In the genomic region with DNA sequence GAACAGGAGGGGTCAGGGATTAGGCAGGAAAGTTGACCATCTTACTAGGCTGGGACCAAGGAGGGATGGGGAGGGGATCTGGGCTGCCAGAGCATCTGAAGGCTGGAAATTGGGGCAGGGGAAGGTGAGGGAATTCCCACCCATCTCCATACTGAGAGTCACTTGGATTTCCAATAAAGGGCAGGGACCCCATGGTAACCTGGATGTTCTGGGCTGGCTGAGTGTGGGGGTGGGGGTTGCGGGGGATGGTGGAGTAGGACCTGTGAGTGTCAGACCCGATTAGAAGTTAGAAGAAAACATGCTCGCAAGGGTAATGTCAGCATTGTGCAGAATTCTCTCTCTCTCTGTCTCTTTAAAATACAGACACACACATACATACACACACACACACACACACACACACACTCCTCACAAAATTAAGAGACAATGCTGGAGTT, we compare ENCODE assay signal across 14 cellular contexts. TPM values are rescaled to one million over a fixed set of nuclear protein-coding genes. Genes with fewer than 3 reads are reported as not detected.
DNase-seq lines count a peak whose midpoint lies in the region; ATAC-seq and TF ChIP-seq lines count a peak whose summit lies in the region.
"Had no signal": no experiment of that assay in that cellular context is flagged by ENCODE, and none has a peak within 500 bp of the region (broad histone marks: within the 10 kb centered on the region; RNA-seq: fewer than 3 reads in every experiment).

No MANE protein-coding gene starts in this region.

- CTCF ChIA-PET in WTC11 (lab: Charles Lee), result interaction anchor here (0.8 kb wide), 1 partner anchor 25 kb away, joined by 3 read pairs; no protein-coding TSS in a partner anchor

- POLR2A ChIA-PET in WTC11 (lab: Charles Lee), result no interaction called here

- peaks cover 27% of the 10 kb centered on the region for H3K4me1 Mint-ChIP-seq in activated T-cell treated with anti-CD3 and anti-CD28 coated beads, Interleukin-2, amount 50 U/mL, for 72 hours (ENCODE audit: low read depth)
- H3K4me1 Mint-ChIP-seq in WTC11, result peaks cover 19% of the 10 kb centered on the region
- peaks cover 13% of the 10 kb centered on the region for H3K4me1 Mint-ChIP-seq in type B pancreatic cell (ENCODE audit: unreplicated experiment)

- H3K9me3 Mint-ChIP-seq in activated T-cell treated with anti-CD3 and anti-CD28 coated beads, Interleukin-2, amount 50 U/mL, for 72 hours, result no peaks in the 10 kb centered on the region
- H3K9me3 Mint-ChIP-seq in WTC11 (no peaks in the 10 kb centered on the region), type B pancreatic cell (no peaks in the 10 kb centered on the region)
- H3K9me3 Mint-ChIP-seq: CD4-positive, CD25-positive, alpha-beta regulatory T cell; nephron progenitor cell had no signal

- no peak for ATAC-seq in activated T-cell treated with anti-CD3 and anti-CD28 coated beads, Interleukin-2, amount 50 U/mL, for 72 hours (replicated peaks in 1 of 2)
- ATAC-seq in WTC11, result peak; percentile 53
- ATAC-seq: body of pancreas had no signal

- TF ChIP-seq CTCF in WTC11 (IDR thresholded peaks at IDR 0.05) (no peak), type B pancreatic cell (conservative IDR thresholded peaks at IDR 0.05) (no peak)

- peak overlapping the region; percentile 55 for H3K27ac Mint-ChIP-seq in activated T-cell treated with anti-CD3 and anti-CD28 coated beads, Interleukin-2, amount 50 U/mL, for 72 hours
- H3K27ac Mint-ChIP-seq in WTC11 (no peak overlapping the region), type B pancreatic cell (peak overlapping the region; percentile 82)
- H3K27ac Mint-ChIP-seq: CD4-positive, CD25-positive, alpha-beta regulatory T cell; nephron progenitor cell had no signal

- H3K27me3 Mint-ChIP-seq in activated T-cell treated with anti-CD3 and anti-CD28 coated beads, Interleukin-2, amount 50 U/mL, for 72 hours (ENCODE audit: low read depth), result no peaks in the 10 kb centered on the region
- H3K27me3 Mint-ChIP-seq in WTC11 (ENCODE audit: low read depth), result no peaks in the 10 kb centered on the region
- H3K27me3 Mint-ChIP-seq in type B pancreatic cell, result no peaks in the 10 kb centered on the region
- H3K27me3 Mint-ChIP-seq: CD4-positive, CD25-positive, alpha-beta regulatory T cell had no signal

- no peaks in the 10 kb centered on the region for H3K36me3 Mint-ChIP-seq in activated T-cell treated with anti-CD3 and anti-CD28 coated beads, Interleukin-2, amount 50 U/mL, for 72 hours (ENCODE audit: insufficient read depth in 2 of 2)
- no peaks in the 10 kb centered on the region for H3K36me3 Mint-ChIP-seq in WTC11
- no peaks in the 10 kb centered on the region for H3K36me3 Mint-ChIP-seq in type B pancreatic cell
- H3K36me3 Mint-ChIP-seq: CD4-positive, CD25-positive, alpha-beta regulatory T cell had no signal

- intact Hi-C loops in cardiac septum (cut with DNase I), result no loop called here

- peak overlapping the region; percentile 15 to 21 for H3K4me3 Mint-ChIP-seq in activated T-cell treated with anti-CD3 and anti-CD28 coated beads, Interleukin-2, amount 50 U/mL, for 72 hours
- H3K4me3 Mint-ChIP-seq in WTC11 (no peak overlapping the region), type B pancreatic cell (peak overlapping the region; percentile 20)
- H3K4me3 Mint-ChIP-seq: CD4-positive, CD25-positive, alpha-beta regulatory T cell; nephron progenitor cell had no signal

- no peak for DNase-seq in activated T-cell treated with anti-CD3 and anti-CD28 coated beads, Interleukin-2, amount 50 U/mL, for 72 hours
- DNase-seq in activated T-cell treated with anti-CD3 and anti-CD28 coated beads for 4 hours (no peak), WTC11 (ENCODE audit: low spot score) (no peak), iPS-NIHi7 (ENCODE audit: extremely low spot score) (peak; percentile 42), type B pancreatic cell (ENCODE audit: extremely low spot score, unreplicated experiment) (no peak), NCI-H2196 treated with DMSO at 0.1 percent for 48 hours (lab: John Stamatoyannopoulos, UW; ENCODE audit: unreplicated experiment) (no peak), cardiac septum (ENCODE audit: low spot score) (no peak), NOMO-1 treated with DMSO at 0.1 percent for 48 hours (lab: John Stamatoyannopoulos, UW; ENCODE audit: unreplicated experiment) (no peak)
- DNase-seq: activated CD8-positive, alpha-beta memory T cell treated with anti-CD3 and anti-CD28 coated beads for 24 hours; body of pancreas; CD4-positive, CD25-positive, alpha-beta regulatory T cell; NCI-H1436 treated with DMSO at 0.1 percent for 48 hours; nephron progenitor cell; stimulated activated CD4-positive, alpha-beta T cell treated with anti-CD3 and anti-CD28 coated beads, Interleukin-2, amount 100 ng/mL, for 24 hours had no signal

TF ChIP-seq in WTC11, 78 proteins besides CTCF, POLR2A, EP300 and RAD21 (continues in another document):
- TF ChIP-seq, protein P1, sequence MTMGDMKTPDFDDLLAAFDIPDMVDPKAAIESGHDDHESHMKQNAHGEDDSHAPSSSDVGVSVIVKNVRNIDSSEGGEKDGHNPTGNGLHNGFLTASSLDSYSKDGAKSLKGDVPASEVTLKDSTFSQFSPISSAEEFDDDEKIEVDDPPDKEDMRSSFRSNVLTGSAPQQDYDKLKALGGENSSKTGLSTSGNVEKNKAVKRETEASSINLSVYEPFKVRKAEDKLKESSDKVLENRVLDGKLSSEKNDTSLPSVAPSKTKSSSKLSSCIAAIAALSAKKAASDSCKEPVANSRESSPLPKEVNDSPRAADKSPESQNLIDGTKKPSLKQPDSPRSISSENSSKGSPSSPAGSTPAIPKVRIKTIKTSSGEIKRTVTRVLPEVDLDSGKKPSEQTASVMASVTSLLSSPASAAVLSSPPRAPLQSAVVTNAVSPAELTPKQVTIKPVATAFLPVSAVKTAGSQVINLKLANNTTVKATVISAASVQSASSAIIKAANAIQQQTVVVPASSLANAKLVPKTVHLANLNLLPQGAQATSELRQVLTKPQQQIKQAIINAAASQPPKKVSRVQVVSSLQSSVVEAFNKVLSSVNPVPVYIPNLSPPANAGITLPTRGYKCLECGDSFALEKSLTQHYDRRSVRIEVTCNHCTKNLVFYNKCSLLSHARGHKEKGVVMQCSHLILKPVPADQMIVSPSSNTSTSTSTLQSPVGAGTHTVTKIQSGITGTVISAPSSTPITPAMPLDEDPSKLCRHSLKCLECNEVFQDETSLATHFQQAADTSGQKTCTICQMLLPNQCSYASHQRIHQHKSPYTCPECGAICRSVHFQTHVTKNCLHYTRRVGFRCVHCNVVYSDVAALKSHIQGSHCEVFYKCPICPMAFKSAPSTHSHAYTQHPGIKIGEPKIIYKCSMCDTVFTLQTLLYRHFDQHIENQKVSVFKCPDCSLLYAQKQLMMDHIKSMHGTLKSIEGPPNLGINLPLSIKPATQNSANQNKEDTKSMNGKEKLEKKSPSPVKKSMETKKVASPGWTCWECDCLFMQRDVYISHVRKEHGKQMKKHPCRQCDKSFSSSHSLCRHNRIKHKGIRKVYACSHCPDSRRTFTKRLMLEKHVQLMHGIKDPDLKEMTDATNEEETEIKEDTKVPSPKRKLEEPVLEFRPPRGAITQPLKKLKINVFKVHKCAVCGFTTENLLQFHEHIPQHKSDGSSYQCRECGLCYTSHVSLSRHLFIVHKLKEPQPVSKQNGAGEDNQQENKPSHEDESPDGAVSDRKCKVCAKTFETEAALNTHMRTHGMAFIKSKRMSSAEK (CRISPR knock-in tag; IDR thresholded peaks at IDR 0.05; ENCODE audit: borderline replicate concordance), result no peak
- TF ChIP-seq, protein P2, sequence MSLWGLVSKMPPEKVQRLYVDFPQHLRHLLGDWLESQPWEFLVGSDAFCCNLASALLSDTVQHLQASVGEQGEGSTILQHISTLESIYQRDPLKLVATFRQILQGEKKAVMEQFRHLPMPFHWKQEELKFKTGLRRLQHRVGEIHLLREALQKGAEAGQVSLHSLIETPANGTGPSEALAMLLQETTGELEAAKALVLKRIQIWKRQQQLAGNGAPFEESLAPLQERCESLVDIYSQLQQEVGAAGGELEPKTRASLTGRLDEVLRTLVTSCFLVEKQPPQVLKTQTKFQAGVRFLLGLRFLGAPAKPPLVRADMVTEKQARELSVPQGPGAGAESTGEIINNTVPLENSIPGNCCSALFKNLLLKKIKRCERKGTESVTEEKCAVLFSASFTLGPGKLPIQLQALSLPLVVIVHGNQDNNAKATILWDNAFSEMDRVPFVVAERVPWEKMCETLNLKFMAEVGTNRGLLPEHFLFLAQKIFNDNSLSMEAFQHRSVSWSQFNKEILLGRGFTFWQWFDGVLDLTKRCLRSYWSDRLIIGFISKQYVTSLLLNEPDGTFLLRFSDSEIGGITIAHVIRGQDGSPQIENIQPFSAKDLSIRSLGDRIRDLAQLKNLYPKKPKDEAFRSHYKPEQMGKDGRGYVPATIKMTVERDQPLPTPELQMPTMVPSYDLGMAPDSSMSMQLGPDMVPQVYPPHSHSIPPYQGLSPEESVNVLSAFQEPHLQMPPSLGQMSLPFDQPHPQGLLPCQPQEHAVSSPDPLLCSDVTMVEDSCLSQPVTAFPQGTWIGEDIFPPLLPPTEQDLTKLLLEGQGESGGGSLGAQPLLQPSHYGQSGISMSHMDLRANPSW (CRISPR knock-in tag; conservative IDR thresholded peaks at IDR 0.05; ENCODE audit: low read depth), result no peak
- TF ChIP-seq PRRX2 (CRISPR knock-in tag; IDR thresholded peaks at IDR 0.05), result no peak
- TF ChIP-seq, protein P3, sequence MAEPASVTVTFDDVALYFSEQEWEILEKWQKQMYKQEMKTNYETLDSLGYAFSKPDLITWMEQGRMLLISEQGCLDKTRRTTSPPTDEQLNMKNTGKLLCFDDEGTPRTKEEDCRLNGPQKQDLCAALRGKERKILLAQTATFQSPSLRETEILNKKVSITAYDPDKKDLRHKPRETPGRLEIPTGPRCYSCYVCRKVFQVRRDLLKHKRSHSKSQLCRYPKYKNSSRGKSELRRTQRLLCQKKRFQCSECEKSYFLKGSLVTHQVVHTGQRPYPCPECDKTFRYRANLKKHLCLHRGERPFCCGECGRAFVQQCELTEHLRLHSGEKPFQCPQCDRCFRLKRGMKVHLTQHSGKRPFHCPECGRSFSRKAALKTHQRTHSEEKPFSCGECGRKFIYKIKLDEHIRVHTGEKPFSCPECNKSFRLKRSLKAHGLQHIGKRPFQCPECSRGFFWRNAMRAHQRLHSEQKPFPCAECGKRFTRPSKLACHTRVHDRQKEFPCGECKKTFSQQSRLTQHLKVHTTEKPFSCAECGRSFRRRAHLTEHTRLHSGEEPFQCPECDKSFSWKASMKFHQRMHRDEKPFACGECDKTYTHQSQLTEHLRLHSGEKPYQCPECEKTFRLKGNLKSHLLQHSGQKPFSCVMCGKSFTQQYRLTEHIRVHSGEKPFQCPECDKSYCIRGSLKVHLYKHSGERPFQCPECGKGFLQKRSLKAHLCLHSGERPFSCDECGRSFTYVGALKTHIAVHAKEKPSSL (CRISPR knock-in tag; conservative IDR thresholded peaks at IDR 0.05), result no peak

RNA-seq across cellular contexts. Expression of a gene that starts 40.0 kb away (rescaled TPM):
- 10 to 100 TPM; 78.0 to 84.0 TPM for total RNA-seq in activated T-cell treated with anti-CD3 and anti-CD28 coated beads, Interleukin-2, amount 50 U/mL, for 72 hours
- total RNA-seq in WTC11 (2021), result 37.1 to 41.7 TPM (median 39.3 TPM) in 3 replicates
- total RNA-seq in type B pancreatic cell (ENCODE audit: low replicate concordance), result 49.4 and 50.7 TPM in 2 replicates
- 46.6 TPM for total RNA-seq in cardiac septum

RNA-seq across cellular contexts. Expression of a gene that starts 57.8 kb away (rescaled TPM):
- 10 to 100 TPM; 59.0 to 59.7 TPM for total RNA-seq in activated T-cell treated with anti-CD3 and anti-CD28 coated beads, Interleukin-2, amount 50 U/mL, for 72 hours
- total RNA-seq in WTC11 (2021), result 55.6 to 66.7 TPM (median 63.5 TPM) in 3 replicates
- total RNA-seq in type B pancreatic cell (ENCODE audit: low replicate concordance), result 84.9 and 88.3 TPM in 2 replicates
- total RNA-seq in cardiac septum, result 48.7 TPM
